Comparison of ENCODE assay signal across 12 cellular contexts in genomic region chrX:30822068-30822671, GRCh38.
DNase-seq lines count a peak whose midpoint lies in the region; ATAC-seq and TF ChIP-seq lines count a peak whose summit lies in the region.
"Had no signal": no experiment of that assay in that cellular context is flagged by ENCODE, and none has a peak within 500 bp of the region (broad histone marks: within the 10 kb centered on the region; RNA-seq: fewer than 3 reads in every experiment).

No MANE protein-coding gene starts in this region.

- no peak overlapping the region for H3K27ac ChIP-seq in AG04450 (ENCODE audit: low read depth, low read length)
- H3K27ac ChIP-seq in WERI-Rb-1, result no peak overlapping the region
- H3K27ac ChIP-seq: cardiac muscle cell, neutrophil, tibial artery had no signal

- no peak overlapping the region for H3K4me3 ChIP-seq in AG04450 (ENCODE audit: low read depth, low read length)
- H3K4me3 ChIP-seq in WERI-Rb-1 (ENCODE audit: low read depth, low read length), result no peak overlapping the region
- H3K4me3 ChIP-seq: cardiac muscle cell, tibial artery had no signal

- CTCF ChIA-PET in AG04450 (lab: Charles Lee), result interaction anchor here (1.2 kb wide), 1 partner anchor 86 kb away, joined by 3 read pairs; no protein-coding TSS in a partner anchor

- peak; percentile 80 for ATAC-seq in GM19455 (IDR thresholded peaks at IDR 0.05; ENCODE audit: unreplicated experiment)
- ATAC-seq in HG03354 (IDR thresholded peaks at IDR 0.05; ENCODE audit: poor library complexity, severe bottlenecking, unreplicated experiment), result peak; percentile 86
- no peak for ATAC-seq in esophagus mucosa

- no peaks in the 10 kb centered on the region for H3K36me3 ChIP-seq in WERI-Rb-1
- H3K36me3 ChIP-seq: cardiac muscle cell, neutrophil, tibial artery had no signal

- POLR2A ChIA-PET in AG04450 (lab: Yijun Ruan, JAX), result no interaction called here

- H3K27me3 ChIP-seq in AG04450 (ENCODE audit: control insufficient read depth, insufficient read depth, low read length) (no peaks in the 10 kb centered on the region), WERI-Rb-1 (ENCODE audit: insufficient read depth, low read depth, severe bottlenecking) (no peaks in the 10 kb centered on the region)
- H3K27me3 ChIP-seq: cardiac muscle cell, neutrophil, tibial artery had no signal

- TF ChIP-seq CTCF in AG04450 (IDR thresholded peaks at IDR 0.05; ENCODE audit: low read depth, low read length) (0 out of 2 replicates have a peak, but pooled peaks have one; percentile 7), WERI-Rb-1 (IDR thresholded peaks at IDR 0.05; ENCODE audit: low read depth, low read length) (peak; percentile 25)

- H3K9me3 ChIP-seq in AG04450 (ENCODE audit: control insufficient read depth, insufficient read depth, low read length) (no peaks in the 10 kb centered on the region), WERI-Rb-1 (ENCODE audit: severe bottlenecking) (no peaks in the 10 kb centered on the region)
- H3K9me3 ChIP-seq: Caco-2, neutrophil, tibial artery had no signal

- no peak for DNase-seq in AG04450 (ENCODE audit: low read depth, low spot score)
- no peak for DNase-seq in WERI-Rb-1
- no peak for DNase-seq in COLO668 (lab: John Stamatoyannopoulos, UW; ENCODE audit: unreplicated experiment)
- no peak for DNase-seq in RPMI8226
- no peak for DNase-seq in amniotic stem cell (lab: John Stamatoyannopoulos, UW)
- DNase-seq: tibial artery had no signal
